Comparison of ENCODE assay signal across 11 cellular contexts in genomic region chr13:33662392-33662791, GRCh38.
"Had no signal": no experiment of that assay in that cellular context is flagged by ENCODE, and none has a peak within 500 bp of the region (broad histone marks: within the 10 kb centered on the region; RNA-seq: fewer than 3 reads in every experiment).

No MANE protein-coding gene starts in this region.

- FAIRE-seq: H1, H54 had no signal

- H3K9me3 Mint-ChIP-seq: GM23338 had no signal

- H3K4me3 ChIP-seq: GM23248, GM23338, HAP-1 had no signal

- H3K4me1 Mint-ChIP-seq: GM23338 had no signal

- H3K9me3 ChIP-seq: HAP-1 had no signal

- H3K4me2 ChIP-seq: GM23338 had no signal

- H3K27ac ChIP-seq: GM23248 had no signal

- H3K4me3 Mint-ChIP-seq: GM23338, H9, HFFc6 had no signal

- H3K27ac Mint-ChIP-seq: GM23338, H9, HFFc6 had no signal

- H3K9ac ChIP-seq: GM23248 had no signal

- H3K4me1 ChIP-seq: HAP-1 had no signal

- H2AFZ ChIP-seq: GM23248, GM23338 had no signal

- ATAC-seq: GM23338, HCT116 had no signal

- H3K36me3 ChIP-seq: HAP-1 had no signal

- DNase-seq: GM23248, GOT3, H7, H9, HCEC 1CT, HFFc6 had no signal
